Comparison of ENCODE assay signal across 8 cellular contexts in the genomic region with DNA sequence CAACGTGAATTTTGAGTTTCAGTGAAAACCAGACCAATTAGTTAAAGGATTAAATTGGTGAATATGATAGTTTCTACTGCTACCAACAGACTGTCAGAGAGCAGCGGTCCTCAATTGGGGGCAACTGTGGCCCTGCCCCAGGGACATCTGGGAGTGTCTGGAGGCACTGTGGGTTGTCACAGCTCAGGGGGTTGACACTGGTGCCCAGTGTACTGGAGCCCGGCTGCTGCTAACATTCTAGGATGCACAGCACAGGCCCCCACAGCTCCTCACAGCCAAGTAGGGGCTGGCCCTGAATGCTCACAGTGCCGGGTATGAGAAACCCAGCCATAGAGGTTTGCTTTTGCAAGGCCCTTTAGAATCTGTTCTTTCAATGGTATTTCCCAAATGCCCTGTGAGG.
"Had no signal": no experiment of that assay in that cellular context is flagged by ENCODE, and none has a peak within 500 bp of the region (broad histone marks: within the 10 kb centered on the region; RNA-seq: fewer than 3 reads in every experiment).

No MANE protein-coding gene starts in this region.

- FAIRE-seq: HepG2 had no signal

- DNase-seq: GOT3, H7, HFFc6, KBM-7 had no signal

- H3K9me3 ChIP-seq: HAP-1 had no signal

- H3K4me1 ChIP-seq: HAP-1 had no signal

- H3K4me3 ChIP-seq: HAP-1 had no signal

- H3K36me3 ChIP-seq: HAP-1 had no signal

- ATAC-seq: HCT116, HepG2 had no signal

- H3K27ac ChIP-seq: HL-60 had no signal
